8 cellular contexts compared by ENCODE assay signal in genomic region chr4:3942569-3942971, GRCh38.
A peak's percentile ranks its signal among the peaks of the same experiment; 100 is the strongest.
DNase-seq lines count a peak whose midpoint lies in the region; ATAC-seq and TF ChIP-seq lines count a peak whose summit lies in the region.
"Not testable (repeated sequence)": the region's sequence is repeated elsewhere in the genome, so short reads cannot be mapped to it uniquely, and the experiment has no call there.

No MANE protein-coding gene starts in this region.

- H3K79me2 ChIP-seq in Karpas-422 (ENCODE audit: low read length) = not testable (repeated sequence)

- H3K4me2 ChIP-seq in Karpas-422 (ENCODE audit: low read depth, low read length, poor library complexity, severe bottlenecking) = peak overlapping the region; percentile 47

- not testable (repeated sequence) for H3K4me3 ChIP-seq in Karpas-422 (ENCODE audit: low read length); thyroid gland (replicated peaks in 1 of 3)

- H3K9ac ChIP-seq in Karpas-422 (ENCODE audit: low read length) = not testable (repeated sequence)

- peak in 4 of 6 experiments; percentile 24 to 56 (median 40) for TF ChIP-seq CTCF in thyroid gland (IDR thresholded peaks at IDR 0.05)

- not testable (repeated sequence) for H3K9me3 ChIP-seq in Karpas-422 (ENCODE audit: low read length); thyroid gland

- H3K36me3 ChIP-seq in Karpas-422 (ENCODE audit: insufficient read depth, low read length); thyroid gland: not testable (repeated sequence)

- H3K9me2 ChIP-seq in Karpas-422 (replicated peaks; ENCODE audit: insufficient read depth, low read length) = not testable (repeated sequence)

- intact Hi-C loops in left cardiac atrium (cut with DNase I); thyroid gland (cut with DNase I): not testable (repeated sequence)

- ATAC-seq in left cardiac atrium = not testable (repeated sequence)

- not testable (repeated sequence) for H3K4me1 ChIP-seq in Karpas-422 (ENCODE audit: low read length); thyroid gland

- H4K20me1 ChIP-seq in Karpas-422 (ENCODE audit: insufficient read depth, low read depth, low read length) = not testable (repeated sequence)

- WGBS in thyroid gland, 2 donors = 9 to 11% methylated on average over 12 of the region's 12 CpGs

- peak; percentile 30 for DNase-seq in DMS53 (lab: John Stamatoyannopoulos, UW)
- DNase-seq in Karpas-422 = peak; percentile 77
- peak; percentile 10 to 14 for DNase-seq in NOMO-1 (lab: John Stamatoyannopoulos, UW; ENCODE audit: unreplicated experiment in 2 of 2)
- peak; percentile 52 for DNase-seq in activated CD4-positive, alpha-beta T cell treated with anti-CD3 and anti-CD28 coated beads for 48 hours
- peak; percentile 9 to 70 for DNase-seq in T47D (ENCODE audit: low read depth in 1 of 2, low spot score in 1 of 2)
- peak; percentile 39 for DNase-seq in left cardiac atrium
- peak in 36 of 56 donors; percentile 7 to 75 (median 26) for DNase-seq in nucleus accumbens (lab: John Stamatoyannopoulos, UW)
- DNase-seq in thyroid gland = peak; percentile 52 to 63

- TF ChIP-seq POLR2A in thyroid gland (IDR thresholded peaks at IDR 0.05) = not testable (repeated sequence)

- not testable (repeated sequence) for H3K27ac ChIP-seq in Karpas-422 (ENCODE audit: low read length); thyroid gland

- in situ Hi-C loops in T47D (cut with HindIII; ENCODE audit: low pct_unique_long_range_greater_than_20kb, low sequenced_read_pairs) = not testable (repeated sequence)

- H2AFZ ChIP-seq in Karpas-422 (ENCODE audit: low read length) = not testable (repeated sequence)

- not testable (repeated sequence) for H3K27me3 ChIP-seq in Karpas-422 (ENCODE audit: low read length); thyroid gland

Comparison
In these comparisons a context has a peak if more than half of its experiments do, and no peak if none do; other contexts are left out.
1. DNase-seq: peak in every context shown above with its lines; median percentile 77 in Karpas-422; 58 in thyroid gland; 52 in activated CD4-positive, alpha-beta T cell treated with anti-CD3 and anti-CD28 coated beads for 48 hours; 40 in T47D; 39 in left cardiac atrium; 30 in DMS53; 26 in nucleus accumbens; 12 in NOMO-1.